1 cellular context compared by ENCODE assay signal in the genomic region with DNA sequence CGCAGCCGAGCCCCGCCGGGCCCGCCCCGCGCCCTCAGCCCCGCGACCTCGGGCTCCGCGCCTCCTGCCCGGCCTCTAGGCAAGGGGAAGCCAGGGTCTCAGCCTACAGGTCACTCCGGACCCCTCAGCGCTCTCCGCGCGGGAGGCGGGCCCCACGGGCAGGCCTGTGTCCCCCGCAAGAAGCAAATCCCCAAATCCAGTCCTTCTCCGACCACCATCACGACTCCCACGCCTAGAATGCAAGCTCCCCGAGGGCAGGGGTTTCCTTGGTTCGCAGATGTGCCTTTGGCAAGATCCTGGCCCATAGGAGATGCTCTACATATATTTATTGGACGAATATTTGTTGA.
TF ChIP-seq lines count a peak whose summit lies in the region.

No MANE protein-coding gene starts in this region.

TF ChIP-seq in GM23338, 12 proteins besides CTCF, POLR2A, EP300 and RAD21 (continued from another document):
- no peak for TF ChIP-seq REST (IDR thresholded peaks at IDR 0.05; ENCODE audit: unreplicated experiment)
- no peak for TF ChIP-seq NANOG (IDR thresholded peaks at IDR 0.05; ENCODE audit: borderline replicate concordance)
- no peak for TF ChIP-seq CREB1 (CRISPR knock-in tag; IDR thresholded peaks at IDR 0.05; ENCODE audit: low read depth)
- no peak for TF ChIP-seq EZH2 (IDR thresholded peaks at IDR 0.05; ENCODE audit: low read depth, unreplicated experiment)
- TF ChIP-seq EZH2phosphoT487 (IDR thresholded peaks at IDR 0.05; ENCODE audit: unreplicated experiment) = no peak
- TF ChIP-seq ZNF331 (CRISPR knock-in tag; IDR thresholded peaks at IDR 0.05; ENCODE audit: low read depth) = no peak
- no peak for TF ChIP-seq ETS1 (IDR thresholded peaks at IDR 0.05)
- TF ChIP-seq JUNB (IDR thresholded peaks at IDR 0.05; ENCODE audit: unreplicated experiment) = no peak
- TF ChIP-seq POLR2AphosphoS5 (IDR thresholded peaks at IDR 0.05; ENCODE audit: low read depth) = no peak
